ENCODE assay signal across 9 cellular contexts in the genomic region with DNA sequence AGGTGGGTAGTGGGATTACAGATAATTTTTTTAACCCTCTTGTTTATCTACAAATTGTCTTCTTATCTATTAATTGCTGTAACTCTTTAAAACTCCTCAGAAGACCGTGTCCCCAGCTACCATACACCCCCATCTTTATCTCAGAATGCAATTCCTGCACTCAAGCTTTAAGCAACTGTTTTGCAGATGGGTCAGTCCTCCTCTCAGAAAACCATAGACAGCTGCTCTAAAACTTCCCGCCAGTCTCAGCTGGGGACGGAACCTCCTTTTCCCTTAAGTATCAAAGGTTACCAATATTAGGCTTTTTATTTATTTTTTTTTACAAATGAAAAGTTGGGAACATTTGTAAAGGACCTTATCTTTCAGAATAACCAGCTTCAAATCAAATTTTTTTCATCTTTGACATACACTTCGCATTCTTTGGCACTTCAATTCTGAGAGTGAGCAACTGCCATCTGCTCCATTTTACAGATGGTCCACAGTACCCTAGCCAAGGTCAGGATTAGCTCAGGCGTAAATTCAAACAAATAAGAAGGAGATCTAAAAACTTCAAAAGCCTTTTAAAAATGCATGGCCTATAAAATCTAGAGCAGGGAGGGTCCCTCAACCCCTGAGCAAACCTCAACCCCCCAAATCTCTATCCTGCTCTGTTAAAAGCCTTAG. TPM values are rescaled to one million over a fixed set of nuclear protein-coding genes. Genes with fewer than 3 reads are reported as not detected.
A peak's percentile ranks its signal among the peaks of the same experiment; 100 is the strongest.
DNase-seq lines count a peak whose midpoint lies in the region; ATAC-seq and TF ChIP-seq lines count a peak whose summit lies in the region.
"Had no signal": no experiment of that assay in that cellular context is flagged by ENCODE, and none has a peak within 500 bp of the region (broad histone marks: within the 10 kb centered on the region; RNA-seq: fewer than 3 reads in every experiment).

No MANE protein-coding gene starts in this region.

- H3K36me3 Mint-ChIP-seq in activated T-cell treated with anti-CD3 and anti-CD28 coated beads, Interleukin-2, amount 50 U/mL, for 72 hours (ENCODE audit: insufficient read depth in 2 of 2): no peaks in the 10 kb centered on the region

- intact Hi-C loops in body of pancreas (cut with DNase I): no loop called here
- intact Hi-C loops in tibial artery (cut with DNase I; ENCODE audit: low total_unique reads): no loop called here

- DNase-seq in activated T-cell treated with anti-CD3 and anti-CD28 coated beads, Interleukin-2, amount 50 U/mL, for 72 hours: no peak
- DNase-seq in activated T-cell treated with anti-CD3 and anti-CD28 coated beads, Interleukin-2, amount 50 U/mL, for 1 hour: no peak
- DNase-seq in body of pancreas (no peak), tibial artery (no peak), HuH-7 (ENCODE audit: low spot score) (no peak)
- DNase-seq: NCI-H146 had no signal

- no peaks in the 10 kb centered on the region for H3K9me3 ChIP-seq in body of pancreas
- H3K9me3 ChIP-seq in mucosa of rectum (ENCODE audit: control insufficient read depth in 2 of 2, low read length in 2 of 2): no peaks in the 10 kb centered on the region
- no peaks in the 10 kb centered on the region for H3K9me3 ChIP-seq in tibial artery

- no peak for ATAC-seq in activated T-cell treated with anti-CD3 and anti-CD28 coated beads, Interleukin-2, amount 50 U/mL, for 72 hours (replicated peaks in 1 of 2)
- ATAC-seq in body of pancreas (no peak), GM18505 (IDR thresholded peaks at IDR 0.05; ENCODE audit: unreplicated experiment) (no peak), HG02970 (IDR thresholded peaks at IDR 0.05; ENCODE audit: low FRiP score, unreplicated experiment) (no peak)

- H3K27ac ChIP-seq in body of pancreas (peak overlapping the region; percentile 88 to 94 (median 93)), mucosa of rectum (ENCODE audit: low read depth in 2 of 2, low read length in 2 of 2) (peak overlapping the region in 1 of 2 donors; percentile 76), tibial artery (peak overlapping the region; percentile 76 to 87)

- H3K9me3 Mint-ChIP-seq in activated T-cell treated with anti-CD3 and anti-CD28 coated beads, Interleukin-2, amount 50 U/mL, for 72 hours: no peaks in the 10 kb centered on the region

- H3K4me3 Mint-ChIP-seq in activated T-cell treated with anti-CD3 and anti-CD28 coated beads, Interleukin-2, amount 50 U/mL, for 72 hours: peak overlapping the region; percentile 84 to 88

- no peak for TF ChIP-seq POLR2A in body of pancreas (IDR thresholded peaks at IDR 0.05)
- TF ChIP-seq POLR2A in GM18505 (IDR thresholded peaks at IDR 0.05; ENCODE audit: borderline replicate concordance, extremely low read depth, insufficient read depth, insufficient read length): no peak

- no peak overlapping the region for H3K27ac Mint-ChIP-seq in activated T-cell treated with anti-CD3 and anti-CD28 coated beads, Interleukin-2, amount 50 U/mL, for 72 hours

- no peak for TF ChIP-seq CTCF in body of pancreas (IDR thresholded peaks at IDR 0.05)
- no peak for TF ChIP-seq CTCF in tibial artery (IDR thresholded peaks at IDR 0.05)

- H3K27me3 ChIP-seq in body of pancreas (no peaks in the 10 kb centered on the region), mucosa of rectum (ENCODE audit: control insufficient read depth in 2 of 2, insufficient read depth in 2 of 2, low read length in 2 of 2) (no peaks in the 10 kb centered on the region), tibial artery (no peaks in the 10 kb centered on the region)

- H3K4me1 ChIP-seq in body of pancreas: peaks cover 54% of the 10 kb centered on the region
- peaks cover 15 to 18% of the 10 kb centered on the region in 2 donors for H3K4me1 ChIP-seq in mucosa of rectum (ENCODE audit: control insufficient read depth in 2 of 2, insufficient read depth in 2 of 2, low read length in 2 of 2)
- peaks cover 0 to 48% (median 13%) of the 10 kb centered on the region in 4 donors for H3K4me1 ChIP-seq in tibial artery

- peak overlapping the region; percentile 71 to 75 for H3K9ac ChIP-seq in mucosa of rectum (ENCODE audit: low read depth in 1 of 2, low read length in 2 of 2)

- peaks cover 0 to 3% of the 10 kb centered on the region in 2 donors for H3K36me3 ChIP-seq in body of pancreas (replicated peaks in 1 of 2; ENCODE audit: insufficient read depth in 1 of 2, low read depth in 2 of 2)
- no peaks in the 10 kb centered on the region for H3K36me3 ChIP-seq in mucosa of rectum (ENCODE audit: control insufficient read depth in 2 of 2, insufficient read depth in 2 of 2, low read length in 2 of 2)
- H3K36me3 ChIP-seq in tibial artery: no peaks in the 10 kb centered on the region

- H3K4me3 ChIP-seq in body of pancreas (peak overlapping the region; percentile 64 to 97), mucosa of rectum (ENCODE audit: low read length in 2 of 2) (peak overlapping the region; percentile 68 to 79), tibial artery (peak overlapping the region; percentile 66 to 67)

- peaks cover 54% of the 10 kb centered on the region for H3K27me3 Mint-ChIP-seq in activated T-cell treated with anti-CD3 and anti-CD28 coated beads, Interleukin-2, amount 50 U/mL, for 72 hours (ENCODE audit: low read depth)

- H3K4me1 Mint-ChIP-seq in activated T-cell treated with anti-CD3 and anti-CD28 coated beads, Interleukin-2, amount 50 U/mL, for 72 hours (ENCODE audit: low read depth): peaks cover 16% of the 10 kb centered on the region

- WGBS in body of pancreas, 2 donors: 4 to 9% methylated on average over 5 of the region's 5 CpGs

RNA-seq across cellular contexts. Expression of a gene that starts 1.2 kb away (rescaled TPM):
- 1 to 10 TPM; 1.2 to 3.3 TPM for total RNA-seq in activated T-cell treated with anti-CD3 and anti-CD28 coated beads, Interleukin-2, amount 50 U/mL, for 72 hours
- 1,000 to 10,000 TPM; 1,064 to 1,447 TPM for total RNA-seq in body of pancreas

Comparison
In these comparisons a context has a peak if more than half of its experiments do, and no peak if none do; other contexts are left out.
1. RNA of a gene that starts 1.2 kb away (total RNA-seq): 1,064 to 1,447 TPM in body of pancreas; 1.2 to 3.3 TPM in activated T-cell treated with anti-CD3 and anti-CD28 coated beads, Interleukin-2, amount 50 U/mL, for 72 hours; every median in the first group is over 100 times any median in the second.
2. Peak in every context shown above with its lines, with median percentiles within 50 percentile points of each other: H3K4me3 ChIP-seq.